30 cellular contexts compared by ENCODE assay signal in genomic region chr2:68607837-68608236, GRCh38. TPM values are rescaled to one million over a fixed set of nuclear protein-coding genes. Genes with fewer than 3 reads are reported as not detected.
DNase-seq lines count a peak whose midpoint lies in the region; ATAC-seq and TF ChIP-seq lines count a peak whose summit lies in the region.
"Had no signal": no experiment of that assay in that cellular context is flagged by ENCODE, and none has a peak within 500 bp of the region (broad histone marks: within the 10 kb centered on the region; RNA-seq: fewer than 3 reads in every experiment).

No MANE protein-coding gene starts in this region.

- peak in 2 of 3 donors; percentile 77 to 80 for ATAC-seq in natural killer cell
- no peak for ATAC-seq in natural killer cell treated with Interleukin-12 subunit alpha and Interleukin-12 subunit beta and Interleukin-15 and Interleukin-18, amount 100 ng/mL, for 72 hours
- ATAC-seq in HG03045 (IDR thresholded peaks at IDR 0.05; ENCODE audit: unreplicated experiment), result no peak
- ATAC-seq: A549; CD8-positive, alpha-beta T cell had no signal

- DNase-seq in natural killer cell (no peak), immature natural killer cell (peak in 1 of 3 donors; percentile 22)
- no peak for DNase-seq in natural killer cell treated with Interleukin-12 subunit alpha and Interleukin-12 subunit beta and Interleukin-15 and Interleukin-18, amount 100 ng/mL, for 72 hours (ENCODE audit: low spot score)
- DNase-seq: 8988T; ACHN; AML-193; BE2C; C1 segment of cervical spinal cord; Caco-2; Calu3; CD4-positive, alpha-beta memory T cell; CD4-positive, alpha-beta T cell; CD4-positive, CD25-positive, alpha-beta regulatory T cell; CD8-positive, alpha-beta memory T cell; CD8-positive, alpha-beta T cell; COR-L47; DMS 273 treated with DMSO at 0.1 percent for 48 hours; DMS153; DMS53; DMS79; DMS79 treated with DMSO at 0.1 percent for 48 hours; DND-41; EL had no signal

- H3K27me3 Mint-ChIP-seq in natural killer cell (ENCODE audit: low read depth in 2 of 2), result no peaks in the 10 kb centered on the region
- peaks cover 3 to 6% of the 10 kb centered on the region in 2 donors for H3K27me3 Mint-ChIP-seq in natural killer cell treated with Interleukin-12 subunit alpha and Interleukin-12 subunit beta and Interleukin-15 and Interleukin-18, amount 100 ng/mL, for 72 hours
- peaks cover 2 to 3% (median 2%) of the 10 kb centered on the region in 3 donors for H3K27me3 Mint-ChIP-seq in immature natural killer cell (ENCODE audit: low read depth in 3 of 3)
- H3K27me3 Mint-ChIP-seq: B cell; CD4-positive, alpha-beta T cell had no signal

- intact Hi-C loops in natural killer cell (cut with micrococcal nuclease), result loop anchor here (10.0 kb wide), 1 partner anchor 307 kb away; no protein-coding TSS in a partner anchor

- peaks cover 0 to 3% of the 10 kb centered on the region in 2 donors for H3K9me3 Mint-ChIP-seq in natural killer cell
- H3K9me3 Mint-ChIP-seq in natural killer cell treated with Interleukin-12 subunit alpha and Interleukin-12 subunit beta and Interleukin-15 and Interleukin-18, amount 100 ng/mL, for 72 hours, result peaks cover 11% of the 10 kb centered on the region
- H3K9me3 Mint-ChIP-seq in immature natural killer cell, result peaks cover 2 to 14% (median 6%) of the 10 kb centered on the region in 6 donors

- H3K4me3 Mint-ChIP-seq in natural killer cell, result peak overlapping the region; percentile 49
- H3K4me3 Mint-ChIP-seq in natural killer cell treated with Interleukin-12 subunit alpha and Interleukin-12 subunit beta and Interleukin-15 and Interleukin-18, amount 100 ng/mL, for 72 hours, result no peak overlapping the region
- H3K4me3 Mint-ChIP-seq in immature natural killer cell, result peak overlapping the region; percentile 5 to 62 (median 26)
- H3K4me3 Mint-ChIP-seq: B cell; CD14-positive monocyte; CD4-positive, alpha-beta memory T cell; CD4-positive, alpha-beta T cell; CD4-positive, CD25-positive, alpha-beta regulatory T cell; CD8-positive, alpha-beta memory T cell; CD8-positive, alpha-beta T cell had no signal

- H3K27ac Mint-ChIP-seq in natural killer cell, result peak overlapping the region in 1 of 2 donors; percentile 21
- H3K27ac Mint-ChIP-seq in natural killer cell treated with Interleukin-12 subunit alpha and Interleukin-12 subunit beta and Interleukin-15 and Interleukin-18, amount 100 ng/mL, for 72 hours, result no peak overlapping the region
- peak overlapping the region in 1 of 6 donors; percentile 27 for H3K27ac Mint-ChIP-seq in immature natural killer cell
- H3K27ac Mint-ChIP-seq: B cell; CD14-positive monocyte; CD4-positive, alpha-beta memory T cell; CD4-positive, alpha-beta T cell; CD4-positive, CD25-positive, alpha-beta regulatory T cell; CD8-positive, alpha-beta T cell had no signal

- H3K36me3 Mint-ChIP-seq in natural killer cell, result peaks cover 8% of the 10 kb centered on the region
- H3K36me3 Mint-ChIP-seq in natural killer cell treated with Interleukin-12 subunit alpha and Interleukin-12 subunit beta and Interleukin-15 and Interleukin-18, amount 100 ng/mL, for 72 hours, result peaks cover 10% of the 10 kb centered on the region
- peaks cover 0 to 9% (median 0%) of the 10 kb centered on the region in 3 donors for H3K36me3 Mint-ChIP-seq in immature natural killer cell
- H3K36me3 Mint-ChIP-seq: CD14-positive monocyte had no signal

- peaks cover 29 to 33% of the 10 kb centered on the region in 2 donors for H3K4me1 Mint-ChIP-seq in natural killer cell
- peaks cover 16% of the 10 kb centered on the region in 2 donors for H3K4me1 Mint-ChIP-seq in natural killer cell treated with Interleukin-12 subunit alpha and Interleukin-12 subunit beta and Interleukin-15 and Interleukin-18, amount 100 ng/mL, for 72 hours (ENCODE audit: low read depth in 2 of 2)
- H3K4me1 Mint-ChIP-seq in immature natural killer cell, result peaks cover 30 to 35% of the 10 kb centered on the region in 2 donors
- H3K4me1 Mint-ChIP-seq: B cell; CD4-positive, alpha-beta memory T cell had no signal

- no peak for TF ChIP-seq CTCF in natural killer cell (IDR thresholded peaks at IDR 0.05)

RNA-seq across cellular contexts. Expression of gene PROKR1, which starts 35.5 kb away (rescaled TPM):
- total RNA-seq in natural killer cell, result not detected
- not detected for total RNA-seq in natural killer cell treated with Interleukin-12 subunit alpha and Interleukin-12 subunit beta and Interleukin-15 and Interleukin-18, amount 100 ng/mL, for 72 hours
- not detected for polyA plus RNA-seq in immature natural killer cell
- total RNA-seq: A172; B cell; Calu3; CD4-positive, alpha-beta memory T cell; CD4-positive, alpha-beta T cell; CD4-positive, CD25-positive, alpha-beta regulatory T cell; CD8-positive, alpha-beta T cell had no signal
- polyA plus RNA-seq: A549; AG04450; BJ; CD14-positive monocyte; CD4-positive, CD25-positive, alpha-beta regulatory T cell; CD8-positive, alpha-beta memory T cell had no signal

Comparison
In these comparisons a context has a peak if more than half of its experiments do, and no peak if none do; other contexts are left out.
1. ATAC-seq: peak in natural killer cell (2 of 3); none in natural killer cell treated with Interleukin-12 subunit alpha and Interleukin-12 subunit beta and Interleukin-15 and Interleukin-18, amount 100 ng/mL, for 72 hours (0 of 2) and HG03045 (single experiment).